24 cellular contexts compared by ENCODE assay signal in genomic region chr2:168208652-168209051, GRCh38. TPM values are rescaled to one million over a fixed set of nuclear protein-coding genes. Genes with fewer than 3 reads are reported as not detected.
A peak's percentile ranks its signal among the peaks of the same experiment; 100 is the strongest.
DNase-seq lines count a peak whose midpoint lies in the region; ATAC-seq, FAIRE-seq and TF ChIP-seq lines count a peak whose summit lies in the region.
"Had no signal": no experiment of that assay in that cellular context is flagged by ENCODE, and none has a peak within 500 bp of the region (broad histone marks: within the 10 kb centered on the region; RNA-seq: fewer than 3 reads in every experiment).

No MANE protein-coding gene starts in this region.

- H3K9me2 ChIP-seq in Loucy (replicated peaks; ENCODE audit: low read depth, low read length), result no peaks in the 10 kb centered on the region
- H3K9me2 ChIP-seq: SK-N-SH had no signal

- H3K27ac Mint-ChIP-seq in type B pancreatic cell, result peak overlapping the region; percentile 94
- H3K27ac Mint-ChIP-seq: activated T-cell treated with anti-CD3 and anti-CD28 coated beads, Interleukin-2, amount 50 U/mL, for 72 hours had no signal

- H3K9ac ChIP-seq in HepG2 (ENCODE audit: insufficient read depth, low read depth, low read length) (no peak overlapping the region), Loucy (ENCODE audit: low read depth, low read length, poor library complexity, severe bottlenecking) (no peak overlapping the region)
- H3K9ac ChIP-seq: KMS-11, SK-N-SH had no signal

- CTCF ChIA-PET in HepG2 (lab: Yijun Ruan, JAX; ENCODE audit: low intra/inter-chr PET ratio, low total read pairs), result no interaction called here

- TF ChIP-seq EP300 in HepG2 (IDR thresholded peaks at IDR 0.05; ENCODE audit: low read depth in 2 of 2, low read length in 2 of 2) (no peak), HepG2 (CRISPR knock-in tag; IDR thresholded peaks at IDR 0.05; ENCODE audit: borderline replicate concordance) (no peak)

- TF ChIP-seq POLR2A in HepG2 (IDR thresholded peaks at IDR 0.05; ENCODE audit: insufficient read depth in 1 of 2, low read depth in 2 of 2, low read length in 2 of 2), result no peak
- no peak for TF ChIP-seq POLR2A in right lobe of liver (IDR thresholded peaks at IDR 0.05)

- DNase-seq in HepG2 (ENCODE audit: low spot score) (no peak), right lobe of liver (no peak), brain microvascular endothelial cell (peak; percentile 79), type B pancreatic cell (ENCODE audit: extremely low spot score, unreplicated experiment) (no peak), posterior cingulate gyrus (no peak), NCI-H2107 treated with DMSO at 0.1 percent for 48 hours (lab: John Stamatoyannopoulos, UW; ENCODE audit: unreplicated experiment) (no peak)
- DNase-seq: adrenal gland, AML-193, cerebellar nuclear complex, GF-D8, heart right ventricle, naive B cell, NCI-H2171, NCI-H748 treated with DMSO at 0.1 percent for 48 hours, SK-N-SH, T1000 had no signal

- no peaks in the 10 kb centered on the region for H3F3A ChIP-seq in Loucy (ENCODE audit: low read depth)

- H3K36me3 Mint-ChIP-seq in type B pancreatic cell, result peaks cover 41% of the 10 kb centered on the region
- H3K36me3 Mint-ChIP-seq: naive B cell had no signal

- in situ Hi-C loops in HepG2 (cut with HindIII; ENCODE audit: extremely low pct_ligation_motif_present, low pct_unique_long_range_greater_than_20kb) (no loop called here), brain microvascular endothelial cell (cut with HindIII; ENCODE audit: low pct_ligation_motif_present, low sequenced_read_pairs) (no loop called here)

- no peak for FAIRE-seq in HepG2 (lab: Jason Lieb, UNC)
- FAIRE-seq: GM12878, islet of Langerhans had no signal

- H3K9me3 ChIP-seq in HepG2 (ENCODE audit: low read length), result no peaks in the 10 kb centered on the region
- H3K9me3 ChIP-seq in right lobe of liver, result no peaks in the 10 kb centered on the region
- no peaks in the 10 kb centered on the region for H3K9me3 ChIP-seq in Loucy (ENCODE audit: insufficient read depth, low read depth, low read length)
- H3K9me3 ChIP-seq: adrenal gland, HAP-1, heart right ventricle, SK-N-SH had no signal

- 100% methylated on average over 2 of the region's 2 CpGs for WGBS in HepG2 (ENCODE audit: low lambda C conversion rate)
- WGBS in right lobe of liver (ENCODE audit: insufficient coverage, low coverage, low lambda C conversion rate, missing lambda C conversion rate), result 63% methylated on average over 1 of the region's 2 CpGs

- no peak for TF ChIP-seq CTCF in HepG2 (CRISPR knock-in tag; IDR thresholded peaks at IDR 0.05)
- no peak for TF ChIP-seq CTCF in right lobe of liver (IDR thresholded peaks at IDR 0.05)
- no peak for TF ChIP-seq CTCF in Loucy (conservative IDR thresholded peaks at IDR 0.05; ENCODE audit: low read length)
- no peak for TF ChIP-seq CTCF in brain microvascular endothelial cell (IDR thresholded peaks at IDR 0.05; ENCODE audit: low read depth, low read length, missing control alignments)
- no peak for TF ChIP-seq CTCF in type B pancreatic cell (conservative IDR thresholded peaks at IDR 0.05)

- peaks cover 4% of the 10 kb centered on the region for H3K4me1 Mint-ChIP-seq in type B pancreatic cell (ENCODE audit: unreplicated experiment)

- H3K4me3 Mint-ChIP-seq in type B pancreatic cell, result peak overlapping the region; percentile 64
- H3K4me3 Mint-ChIP-seq: naive B cell had no signal

- no TSS peak for BruUV-seq in HepG2 (replicated peaks; lab: Mats Ljungman, UMichigan)

- H3K27me3 Mint-ChIP-seq in type B pancreatic cell, result no peaks in the 10 kb centered on the region
- H3K27me3 Mint-ChIP-seq: naive B cell had no signal

- H3K27ac ChIP-seq in HepG2 (ENCODE audit: extremely low read length, insufficient read depth, low read length), result no peak overlapping the region
- H3K27ac ChIP-seq in right lobe of liver, result no peak overlapping the region
- peak overlapping the region; percentile 43 for H3K27ac ChIP-seq in brain microvascular endothelial cell
- H3K27ac ChIP-seq: adrenal gland, heart right ventricle, KMS-11 had no signal

- H3K4me2 ChIP-seq in HepG2 (ENCODE audit: low read depth, low read length) (no peak overlapping the region), Loucy (ENCODE audit: low read depth, low read length, poor library complexity, severe bottlenecking) (peak overlapping the region; percentile 5)
- H3K4me2 ChIP-seq: KMS-11, SK-N-SH had no signal

- H3K4me1 ChIP-seq in HepG2 (ENCODE audit: insufficient read depth, low read length), result peaks cover 49% of the 10 kb centered on the region
- no peaks in the 10 kb centered on the region for H3K4me1 ChIP-seq in right lobe of liver
- H3K4me1 ChIP-seq in Loucy (ENCODE audit: insufficient read depth, low read length, poor library complexity, severe bottlenecking), result peaks cover 49% of the 10 kb centered on the region

- peaks cover 34% of the 10 kb centered on the region for H3K79me2 ChIP-seq in HepG2 (ENCODE audit: insufficient read depth, low read length)
- peaks cover 80% of the 10 kb centered on the region for H3K79me2 ChIP-seq in Loucy (ENCODE audit: insufficient read depth, low read length)

- intact Hi-C loops in HepG2 (cut with micrococcal nuclease; ENCODE audit: unreplicated experiment), result no loop called here
- intact Hi-C loops in right lobe of liver (cut with DNase I), result no loop called here
- intact Hi-C loops in posterior cingulate gyrus (cut with DNase I), result no loop called here

- H3K4me3 ChIP-seq in HepG2 (replicated peaks in 1 of 3; ENCODE audit: insufficient read depth in 1 of 3, low read depth in 2 of 3, low read length in 3 of 3), result no peak overlapping the region
- H3K4me3 ChIP-seq in right lobe of liver, result no peak overlapping the region
- no peak overlapping the region for H3K4me3 ChIP-seq in Loucy (ENCODE audit: low read length, poor library complexity, severe bottlenecking)
- H3K4me3 ChIP-seq in brain microvascular endothelial cell (ENCODE audit: low read depth, low read length), result no peak overlapping the region
- H3K4me3 ChIP-seq: adrenal gland, GM12878, HAP-1, heart right ventricle had no signal

- H3K36me3 ChIP-seq in HepG2 (replicated peaks in 1 of 2; ENCODE audit: control insufficient read depth in 1 of 2, insufficient read depth in 2 of 2, low read length in 2 of 2) (0 out of 5 replicates have a peak, but pooled peaks cover 0 to 1% of the 10 kb centered on the region in 2 experiments), right lobe of liver (no peaks in the 10 kb centered on the region), Loucy (ENCODE audit: insufficient read depth, low read length) (no peaks in the 10 kb centered on the region), brain microvascular endothelial cell (replicated peaks) (no peaks in the 10 kb centered on the region)
- H3K36me3 ChIP-seq: adrenal gland, HAP-1, heart right ventricle had no signal

- no peaks in the 10 kb centered on the region for H4K20me1 ChIP-seq in HepG2 (ENCODE audit: insufficient read depth, low read length)
- peaks cover 7% of the 10 kb centered on the region for H4K20me1 ChIP-seq in Loucy (ENCODE audit: insufficient read depth, low read length, poor library complexity, severe bottlenecking)

- H3K27me3 ChIP-seq in HepG2 (ENCODE audit: control insufficient read depth in 1 of 2, insufficient read depth in 2 of 2, low read length in 2 of 2), result no peaks in the 10 kb centered on the region
- no peaks in the 10 kb centered on the region for H3K27me3 ChIP-seq in right lobe of liver
- H3K27me3 ChIP-seq in Loucy (ENCODE audit: insufficient read depth, low read length, poor library complexity, severe bottlenecking), result no peaks in the 10 kb centered on the region
- H3K27me3 ChIP-seq in brain microvascular endothelial cell (replicated peaks), result no peaks in the 10 kb centered on the region
- H3K27me3 ChIP-seq: adrenal gland, heart right ventricle had no signal

- no peak for TF ChIP-seq RAD21 in HepG2 (CRISPR knock-in tag; IDR thresholded peaks at IDR 0.05)

- ATAC-seq in HepG2 (no peak), right lobe of liver (no peak)
- ATAC-seq: activated T-cell treated with anti-CD3 and anti-CD28 coated beads, Interleukin-2, amount 50 U/mL, for 72 hours; GM12878; heart right ventricle; Panc1; sciatic nerve had no signal

- POLR2A ChIA-PET in HepG2 (lab: Yijun Ruan, JAX), result no interaction called here

- H3K9me3 Mint-ChIP-seq in type B pancreatic cell, result peaks cover 13% of the 10 kb centered on the region
- H3K9me3 Mint-ChIP-seq: naive B cell had no signal

- H2AFZ ChIP-seq in HepG2 (ENCODE audit: low read length) (no peak overlapping the region), Loucy (ENCODE audit: low read length) (no peak overlapping the region)

TF ChIP-seq in HepG2, 621 proteins besides CTCF, POLR2A, EP300 and RAD21 (continues in another document):
- TF ChIP-seq ZNF75D (CRISPR knock-in tag; IDR thresholded peaks at IDR 0.05; ENCODE audit: borderline replicate concordance), result no peak
- 0 out of 2 replicates have a peak, but pooled peaks have one; percentile 39 for TF ChIP-seq ZNF263 (CRISPR knock-in tag; IDR thresholded peaks at IDR 0.05)
- no peak for TF ChIP-seq ZKSCAN5 (CRISPR knock-in tag; IDR thresholded peaks at IDR 0.05)

RNA-seq across cellular contexts. Expression of gene STK39, which starts 38.7 kb away (rescaled TPM):
- total RNA-seq in HepG2 (2016; rRNA removed; fragmentation: Illumina TruSeq; extraction: Trizol) (27.3 and 27.5 TPM in 2 replicates), right lobe of liver (1 to 10 TPM in 1 of 6 experiments, under 1 TPM in 5; 0.29 to 1.2 (median 0.60) TPM), type B pancreatic cell (ENCODE audit: low replicate concordance) (22.0 and 26.2 TPM in 2 replicates)
- 38.8 and 42.4 TPM in 2 replicates for total RNA-seq in HepG2 (2016; cell fraction: cytosol; rRNA removed; fragmentation: Illumina TruSeq; extraction: Trizol; ENCODE audit: low read depth)
- total RNA-seq in HepG2 (2016; cell fraction: insoluble cytoplasmic fraction; rRNA removed; fragmentation: Illumina TruSeq; extraction: Trizol), result 26.6 and 28.7 TPM in 2 replicates
- total RNA-seq in HepG2 (2016; cell fraction: membrane; rRNA removed; fragmentation: Illumina TruSeq; extraction: Trizol), result 34.3 and 39.4 TPM in 2 replicates
- 28.1 and 30.8 TPM in 2 replicates for total RNA-seq in HepG2 (2016; cell fraction: nucleus; rRNA removed; fragmentation: Illumina TruSeq; extraction: Trizol)
- 34.7 and 38.4 TPM in 2 replicates for polyA plus RNA-seq in HepG2 (2011; rRNA removed)
- 19.6 and 35.4 TPM in 2 replicates for polyA plus RNA-seq in HepG2 (2011; cell fraction: cytosol; rRNA removed)
- polyA plus RNA-seq in HepG2 (2011; cell fraction: nucleus; rRNA removed), result 15.4 and 20.0 TPM in 2 replicates
- polyA plus RNA-seq in HepG2 (2012), result 37.9 and 40.1 TPM in 2 replicates
- 23.2 and 23.9 TPM in 2 replicates for polyA plus RNA-seq in HepG2 (2016; cell fraction: cytosol; fragmentation: Illumina TruSeq; extraction: Trizol; ENCODE audit: low read depth)
- polyA plus RNA-seq in HepG2 (2016; cell fraction: insoluble cytoplasmic fraction; fragmentation: Illumina TruSeq; extraction: Trizol; ENCODE audit: low read depth), result 39.3 and 39.7 TPM in 2 replicates
- polyA plus RNA-seq in HepG2 (2016; cell fraction: membrane; fragmentation: Illumina TruSeq; extraction: Trizol; ENCODE audit: low read depth), result 33.8 and 36.7 TPM in 2 replicates
- 24.8 and 27.7 TPM in 2 replicates for polyA plus RNA-seq in HepG2 (2016; cell fraction: nucleus; fragmentation: Illumina TruSeq; extraction: Trizol; ENCODE audit: insufficient read depth, low read depth)
- polyA minus RNA-seq in HepG2 (2011; rRNA and poly(A)+ RNA removed; ENCODE audit: low replicate concordance), result 2.6 and 29.6 TPM in 2 replicates
- 29.1 and 30.6 TPM in 2 replicates for polyA minus RNA-seq in HepG2 (2011; cell fraction: cytosol; rRNA and poly(A)+ RNA removed)
- 93.1 and 93.4 TPM in 2 replicates for polyA minus RNA-seq in HepG2 (2011; cell fraction: nucleus; rRNA and poly(A)+ RNA removed)

Comparison
In these comparisons a context has a peak if more than half of its experiments do, and no peak if none do; other contexts are left out.
1. RNA of gene STK39, which starts 38.7 kb away (total RNA-seq): 26.6 to 42.4 TPM in HepG2 and 22.0 to 26.2 TPM in type B pancreatic cell; 0.29 to 1.2 TPM in right lobe of liver; every median in the first group is over 10 times any median in the second.